In genomic region chr5:9605041-9605440, GRCh38 we compare ENCODE assay signal across 33 cellular contexts. TPM values are rescaled to one million over a fixed set of nuclear protein-coding genes. Genes with fewer than 3 reads are reported as not detected.
"Had no signal": no experiment of that assay in that cellular context is flagged by ENCODE, and none has a peak within 500 bp of the region (broad histone marks: within the 10 kb centered on the region; RNA-seq: fewer than 3 reads in every experiment).

No MANE protein-coding gene starts in this region.

- H3K4me3 ChIP-seq: colonic mucosa, esophagus squamous epithelium, gastrocnemius medialis, heart right ventricle, left ventricle myocardium inferior, lower lobe of right lung, mucosa of descending colon had no signal

- H3K9me3 Mint-ChIP-seq: endodermal cell, mesothelial cell of epicardium had no signal

- H3K36me3 Mint-ChIP-seq: mesothelial cell of epicardium; naive B cell; naive thymus-derived CD8-positive, alpha-beta T cell had no signal

- FAIRE-seq: endometrium, islet of Langerhans, keratinocyte had no signal

- H3K36me3 ChIP-seq: colonic mucosa, esophagus squamous epithelium, gastrocnemius medialis, heart right ventricle, left ventricle myocardium inferior, lower lobe of right lung had no signal

- H3K27ac ChIP-seq: colonic mucosa, epithelial cell of prostate, esophagus squamous epithelium, gastrocnemius medialis, heart right ventricle, left ventricle myocardium inferior, lower lobe of right lung had no signal

- H3K9me3 ChIP-seq: colonic mucosa, esophagus squamous epithelium, gastrocnemius medialis, lower lobe of right lung, mucosa of descending colon had no signal

- H3K27me3 ChIP-seq: colonic mucosa, gastrocnemius medialis, heart right ventricle had no signal

- H3K27ac Mint-ChIP-seq: dendritic cell treated with granulocyte-macrophage colony-stimulating factor and Interleukin-4, amounts not matched to agents 40 ng/mL and 50 ng/mL, for 4 days; effector memory CD8-positive, alpha-beta T cell; endodermal cell; mesothelial cell of epicardium; naive B cell; naive thymus-derived CD8-positive, alpha-beta T cell had no signal

- H3K27me3 Mint-ChIP-seq: dendritic cell treated with granulocyte-macrophage colony-stimulating factor and Interleukin-4, amounts not matched to agents 40 ng/mL and 50 ng/mL, for 4 days; effector memory CD8-positive, alpha-beta T cell; naive B cell had no signal

- ATAC-seq: effector memory CD8-positive, alpha-beta T cell; esophagus mucosa; gastrocnemius medialis; heart right ventricle; left cardiac atrium; lower lobe of right lung; mucosa of descending colon; naive thymus-derived CD8-positive, alpha-beta T cell had no signal

- H3K4me1 Mint-ChIP-seq: mesothelial cell of epicardium; naive B cell; naive thymus-derived CD8-positive, alpha-beta T cell had no signal

- DNase-seq: colonic mucosa; cortex of kidney; effector CD8-positive, alpha-beta T cell; effector memory CD8-positive, alpha-beta T cell; endodermal cell; erythroblast; esophagus squamous epithelium; foreskin melanocyte; gastrocnemius medialis; glutamatergic neuron; head of caudate nucleus; heart right ventricle; hippocampal formation; left cardiac atrium; left ventricle myocardium inferior; lower lobe of right lung; mucosa of descending colon; naive B cell; naive thymus-derived CD8-positive, alpha-beta T cell had no signal

- H3K4me1 ChIP-seq: colonic mucosa, esophagus squamous epithelium, gastrocnemius medialis, left ventricle myocardium inferior, lower lobe of right lung had no signal

- H3K4me3 Mint-ChIP-seq: dendritic cell treated with granulocyte-macrophage colony-stimulating factor and Interleukin-4, amounts not matched to agents 40 ng/mL and 50 ng/mL, for 4 days; effector memory CD8-positive, alpha-beta T cell; endodermal cell; mesothelial cell of epicardium; naive B cell; naive thymus-derived CD8-positive, alpha-beta T cell had no signal

RNA-seq across cellular contexts. Expression of gene TAS2R1, which starts 25.1 kb away (rescaled TPM):
- total RNA-seq: colonic mucosa; dermis microvascular lymphatic vessel endothelial cell; esophagus mucosa; esophagus squamous epithelium; gastrocnemius medialis; glomerular endothelial cell; heart right ventricle; kidney epithelial cell; left cardiac atrium; left ventricle myocardium inferior; lower leg skin; lower lobe of right lung; lung microvascular endothelial cell; mesenteric fat pad; mesothelial cell of epicardium; mucosa of descending colon; myocyte; naive thymus-derived CD8-positive, alpha-beta T cell had no signal
- polyA plus RNA-seq: heart right ventricle; keratinocyte; naive thymus-derived CD8-positive, alpha-beta T cell had no signal

RNA-seq across cellular contexts. Expression of gene SEMA5A, which starts 59.2 kb away (rescaled TPM):
- total RNA-seq: naive thymus-derived CD8-positive, alpha-beta T cell had no signal
- polyA plus RNA-seq: naive thymus-derived CD8-positive, alpha-beta T cell had no signal
